ENCODE assay signal across 8 cellular contexts in genomic region chr11:47118958-47119688, GRCh38. TPM values are rescaled to one million over a fixed set of nuclear protein-coding genes. Genes with fewer than 3 reads are reported as not detected.
DNase-seq lines count a peak whose midpoint lies in the region; ATAC-seq and TF ChIP-seq lines count a peak whose summit lies in the region.
"Not testable (repeated sequence)": the region's sequence is repeated elsewhere in the genome, so short reads cannot be mapped to it uniquely, and the experiment has no call there.

No MANE protein-coding gene starts in this region.

- peak; percentile 44 for ATAC-seq in naive thymus-derived CD4-positive, alpha-beta T cell

- peak overlapping the region in 2 of 8 donors; percentile 21 to 36 for H3K4me3 Mint-ChIP-seq in CD4-positive, alpha-beta memory T cell
- not testable (repeated sequence) for H3K4me3 Mint-ChIP-seq in activated naive CD4-positive, alpha-beta T cell treated with anti-CD3 and anti-CD28 coated beads, Interleukin-2, amount 10 ng/mL, durations not matched to agents 7 days and 5 days
- peak overlapping the region in 6 of 10 donors; percentile 25 to 41 (median 32) for H3K4me3 Mint-ChIP-seq in naive thymus-derived CD4-positive, alpha-beta T cell

- intact Hi-C loops in CD4-positive, alpha-beta memory T cell (cut with micrococcal nuclease); esophagus squamous epithelium (cut with DNase I): not testable (repeated sequence)
- intact Hi-C loops in naive thymus-derived CD4-positive, alpha-beta T cell (cut with micrococcal nuclease) = loop anchor here in 1 of 2 donors (1.0 kb wide), 1 partner anchor 34 kb away; no protein-coding TSS in a partner anchor

- H3K4me1 Mint-ChIP-seq in CD4-positive, alpha-beta memory T cell; activated naive CD4-positive, alpha-beta T cell treated with anti-CD3 and anti-CD28 coated beads, Interleukin-2, amount 10 ng/mL, durations not matched to agents 7 days and 5 days: not testable (repeated sequence)
- H3K4me1 Mint-ChIP-seq in naive thymus-derived CD4-positive, alpha-beta T cell = peaks cover 0 to 18% (median 7%) of the 10 kb centered on the region in 7 donors

- POLR2A ChIA-PET in CD4-positive, alpha-beta memory T cell (lab: Charles Lee; ENCODE audit: partially characterized antibody) = interaction anchor here (0.6 kb wide), 1 partner anchor 195 kb away, joined by 3 read pairs; no protein-coding TSS in a partner anchor
- POLR2A ChIA-PET in naive thymus-derived CD4-positive, alpha-beta T cell (lab: Charles Lee) = interaction anchor here (1.6 kb wide), 1 partner anchor 34 kb away, joined by 6 read pairs; no protein-coding TSS in a partner anchor

- H3K9me3 Mint-ChIP-seq in CD4-positive, alpha-beta memory T cell; activated naive CD4-positive, alpha-beta T cell treated with anti-CD3 and anti-CD28 coated beads, Interleukin-2, amount 10 ng/mL, durations not matched to agents 7 days and 5 days; naive thymus-derived CD4-positive, alpha-beta T cell: not testable (repeated sequence)

- peak overlapping the region; percentile 36 for H3K9ac ChIP-seq in NT2/D1 (ENCODE audit: insufficient read length, low read depth)

- H3K36me3 ChIP-seq in CD4-positive, alpha-beta memory T cell (ENCODE audit: insufficient read depth, low read length); NT2/D1 (ENCODE audit: insufficient read depth, insufficient read length, low read length); esophagus squamous epithelium; naive thymus-derived CD4-positive, alpha-beta T cell (ENCODE audit: control insufficient read depth in 2 of 3, insufficient read depth in 3 of 3, low read length in 3 of 3): not testable (repeated sequence)

- CTCF ChIA-PET in CD4-positive, alpha-beta memory T cell (lab: Charles Lee; ENCODE audit: partially characterized antibody); naive thymus-derived CD4-positive, alpha-beta T cell (lab: Charles Lee): not testable (repeated sequence)
- CTCF ChIA-PET in activated naive CD4-positive, alpha-beta T cell treated with anti-CD3 and anti-CD28 coated beads, Interleukin-2, amount 10 ng/mL, durations not matched to agents 7 days and 5 days (lab: Charles Lee) = interaction anchor here (1.3 to 2.4 kb wide), 2 partner anchors 15 to 34 kb away, joined by 3 to 7 read pairs; no protein-coding TSS in a partner anchor

- not testable (repeated sequence) for H3K36me3 Mint-ChIP-seq in CD4-positive, alpha-beta memory T cell; activated naive CD4-positive, alpha-beta T cell treated with anti-CD3 and anti-CD28 coated beads, Interleukin-2, amount 10 ng/mL, durations not matched to agents 7 days and 5 days; naive thymus-derived CD4-positive, alpha-beta T cell

- not testable (repeated sequence) for H3K9me3 ChIP-seq in CD4-positive, alpha-beta memory T cell (ENCODE audit: control insufficient read depth in 1 of 2, low read length in 2 of 2); NT2/D1 (ENCODE audit: insufficient read depth, low read length); esophagus squamous epithelium; naive thymus-derived CD4-positive, alpha-beta T cell (ENCODE audit: control insufficient read depth in 2 of 3, low read length in 3 of 3)

- H3K4me1 ChIP-seq in CD4-positive, alpha-beta memory T cell (ENCODE audit: insufficient read depth, low read length); NT2/D1 (ENCODE audit: insufficient read depth, insufficient read length); naive thymus-derived CD4-positive, alpha-beta T cell (ENCODE audit: control insufficient read depth in 2 of 2, insufficient read depth in 2 of 2, low read length in 2 of 2): not testable (repeated sequence)
- peaks cover 0 to 15% (median 0%) of the 10 kb centered on the region in 3 donors for H3K4me1 ChIP-seq in esophagus squamous epithelium

- DNase-seq in CD4-positive, alpha-beta memory T cell = peak; percentile 35 to 59 (median 45)
- DNase-seq in LoVo (ENCODE audit: low spot score) (peak; percentile 66), NT2/D1 (ENCODE audit: low read depth, low spot score) (peak; percentile 94)
- peak; percentile 46 for DNase-seq in activated CD4-positive, alpha-beta T cell treated with anti-CD3 and anti-CD28 coated beads, Interleukin-2, amount 50 U/mL, for 1 hour
- DNase-seq in activated naive CD4-positive, alpha-beta T cell treated with anti-CD3 and anti-CD28 coated beads, Interleukin-2, amount 10 ng/mL, durations not matched to agents 7 days and 5 days = peak; percentile 74
- not testable (repeated sequence) for DNase-seq in esophagus squamous epithelium (lab: John Stamatoyannopoulos, UW)
- peak in 8 of 9 donors; percentile 14 to 81 (median 70) for DNase-seq in naive thymus-derived CD4-positive, alpha-beta T cell
- DNase-seq in stimulated activated CD4-positive, alpha-beta T cell treated with anti-CD3 and anti-CD28 coated beads, Interleukin-4, amount 100 ng/mL, for 1 hour = peak; percentile 65

- H3K27me3 ChIP-seq in CD4-positive, alpha-beta memory T cell (ENCODE audit: insufficient read depth, low read length); NT2/D1 (ENCODE audit: insufficient read depth, insufficient read length); esophagus squamous epithelium; naive thymus-derived CD4-positive, alpha-beta T cell (ENCODE audit: control insufficient read depth in 2 of 2, insufficient read depth in 2 of 2, low read length in 2 of 2): not testable (repeated sequence)

- H3K27me3 Mint-ChIP-seq in CD4-positive, alpha-beta memory T cell; activated naive CD4-positive, alpha-beta T cell treated with anti-CD3 and anti-CD28 coated beads, Interleukin-2, amount 10 ng/mL, durations not matched to agents 7 days and 5 days: not testable (repeated sequence)
- peaks cover 0 to 20% (median 0%) of the 10 kb centered on the region in 5 donors for H3K27me3 Mint-ChIP-seq in naive thymus-derived CD4-positive, alpha-beta T cell

- TF ChIP-seq POLR2A in esophagus squamous epithelium (IDR thresholded peaks at IDR 0.05) = not testable (repeated sequence)

- not testable (repeated sequence) for H3K4me3 ChIP-seq in CD4-positive, alpha-beta memory T cell (ENCODE audit: low read length in 2 of 2); naive thymus-derived CD4-positive, alpha-beta T cell (ENCODE audit: low read length)
- H3K4me3 ChIP-seq in NT2/D1 (ENCODE audit: insufficient read length, low read depth) (peak overlapping the region; percentile 40), esophagus squamous epithelium (peak overlapping the region in 3 of 4 donors; percentile 30 to 53 (median 35))

- WGBS in esophagus squamous epithelium, 2 donors = 45 to 58% methylated on average over 9 of the region's 20 CpGs

- not testable (repeated sequence) for TF ChIP-seq CTCF in esophagus squamous epithelium (IDR thresholded peaks at IDR 0.05)

- H3K27ac ChIP-seq in CD4-positive, alpha-beta memory T cell (ENCODE audit: low read depth, low read length); naive thymus-derived CD4-positive, alpha-beta T cell (ENCODE audit: low read depth, low read length): not testable (repeated sequence)
- H3K27ac ChIP-seq in esophagus squamous epithelium = peak overlapping the region; percentile 51 to 79 (median 67)

- not testable (repeated sequence) for H3K27ac Mint-ChIP-seq in CD4-positive, alpha-beta memory T cell; activated naive CD4-positive, alpha-beta T cell treated with anti-CD3 and anti-CD28 coated beads, Interleukin-2, amount 10 ng/mL, durations not matched to agents 7 days and 5 days
- H3K27ac Mint-ChIP-seq in naive thymus-derived CD4-positive, alpha-beta T cell = peak overlapping the region in 1 of 9 donors; percentile 32

RNA-seq across cellular contexts. Expression of gene ARFGAP2, which starts 57.6 kb away (rescaled TPM):
- 100 to 1,000 TPM; 141 to 142 TPM for total RNA-seq in CD4-positive, alpha-beta memory T cell
- 100 to 1,000 TPM in 1 of 2 donors, 10 to 100 TPM in 1; 88.6 to 134 TPM for polyA plus RNA-seq in CD4-positive, alpha-beta memory T cell
- 100 to 1,000 TPM in 3 of 4 donors, 10 to 100 TPM in 1; 95.3 to 171 (median 119) TPM for total RNA-seq in esophagus squamous epithelium
- total RNA-seq in naive thymus-derived CD4-positive, alpha-beta T cell = 100 to 1,000 TPM; 107 to 220 (median 155) TPM
- polyA plus RNA-seq in naive thymus-derived CD4-positive, alpha-beta T cell = 100 to 1,000 TPM; 117 to 121 TPM
